6 cellular contexts compared by ENCODE assay signal in genomic region chr3:152540120-152540519, GRCh38.
"Had no signal": no experiment of that assay in that cellular context is flagged by ENCODE, and none has a peak within 500 bp of the region (broad histone marks: within the 10 kb centered on the region; RNA-seq: fewer than 3 reads in every experiment).

No MANE protein-coding gene starts in this region.

- H3K4me3 Mint-ChIP-seq: IgD-negative memory B cell had no signal

- H3K27ac Mint-ChIP-seq: IgD-negative memory B cell had no signal

- DNase-seq: IMR-90, KBM-7, KG1 had no signal

- FAIRE-seq: HepG2 had no signal

- H3K27ac ChIP-seq: HL-60 had no signal
